ENCODE assay signal across 1 cellular context in the genomic region with DNA sequence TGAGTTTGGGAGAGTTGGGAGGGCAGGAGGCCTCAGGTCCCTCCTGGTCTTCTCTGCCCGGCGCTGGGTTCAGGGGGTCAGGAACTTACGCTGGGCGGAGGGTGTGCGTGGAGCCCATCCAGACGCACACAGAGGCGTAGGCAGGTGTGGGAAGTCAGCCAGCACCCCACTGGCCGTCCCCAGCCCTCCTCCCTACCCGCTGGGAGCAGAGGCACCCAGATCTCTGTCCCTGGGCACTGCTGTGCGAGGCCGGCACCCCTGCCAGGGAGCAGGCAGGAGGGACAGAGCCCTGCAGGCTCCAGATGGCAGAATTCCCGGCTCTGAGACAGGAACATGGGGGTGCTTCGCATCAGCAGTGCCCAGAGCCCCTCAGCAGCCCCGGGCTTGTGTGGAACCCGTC.
TF ChIP-seq lines count a peak whose summit lies in the region.

No MANE protein-coding gene starts in this region.

TF ChIP-seq in GM23338, 12 proteins besides CTCF, POLR2A, EP300 and RAD21 (continued from another document):
- TF ChIP-seq, protein P1, sequence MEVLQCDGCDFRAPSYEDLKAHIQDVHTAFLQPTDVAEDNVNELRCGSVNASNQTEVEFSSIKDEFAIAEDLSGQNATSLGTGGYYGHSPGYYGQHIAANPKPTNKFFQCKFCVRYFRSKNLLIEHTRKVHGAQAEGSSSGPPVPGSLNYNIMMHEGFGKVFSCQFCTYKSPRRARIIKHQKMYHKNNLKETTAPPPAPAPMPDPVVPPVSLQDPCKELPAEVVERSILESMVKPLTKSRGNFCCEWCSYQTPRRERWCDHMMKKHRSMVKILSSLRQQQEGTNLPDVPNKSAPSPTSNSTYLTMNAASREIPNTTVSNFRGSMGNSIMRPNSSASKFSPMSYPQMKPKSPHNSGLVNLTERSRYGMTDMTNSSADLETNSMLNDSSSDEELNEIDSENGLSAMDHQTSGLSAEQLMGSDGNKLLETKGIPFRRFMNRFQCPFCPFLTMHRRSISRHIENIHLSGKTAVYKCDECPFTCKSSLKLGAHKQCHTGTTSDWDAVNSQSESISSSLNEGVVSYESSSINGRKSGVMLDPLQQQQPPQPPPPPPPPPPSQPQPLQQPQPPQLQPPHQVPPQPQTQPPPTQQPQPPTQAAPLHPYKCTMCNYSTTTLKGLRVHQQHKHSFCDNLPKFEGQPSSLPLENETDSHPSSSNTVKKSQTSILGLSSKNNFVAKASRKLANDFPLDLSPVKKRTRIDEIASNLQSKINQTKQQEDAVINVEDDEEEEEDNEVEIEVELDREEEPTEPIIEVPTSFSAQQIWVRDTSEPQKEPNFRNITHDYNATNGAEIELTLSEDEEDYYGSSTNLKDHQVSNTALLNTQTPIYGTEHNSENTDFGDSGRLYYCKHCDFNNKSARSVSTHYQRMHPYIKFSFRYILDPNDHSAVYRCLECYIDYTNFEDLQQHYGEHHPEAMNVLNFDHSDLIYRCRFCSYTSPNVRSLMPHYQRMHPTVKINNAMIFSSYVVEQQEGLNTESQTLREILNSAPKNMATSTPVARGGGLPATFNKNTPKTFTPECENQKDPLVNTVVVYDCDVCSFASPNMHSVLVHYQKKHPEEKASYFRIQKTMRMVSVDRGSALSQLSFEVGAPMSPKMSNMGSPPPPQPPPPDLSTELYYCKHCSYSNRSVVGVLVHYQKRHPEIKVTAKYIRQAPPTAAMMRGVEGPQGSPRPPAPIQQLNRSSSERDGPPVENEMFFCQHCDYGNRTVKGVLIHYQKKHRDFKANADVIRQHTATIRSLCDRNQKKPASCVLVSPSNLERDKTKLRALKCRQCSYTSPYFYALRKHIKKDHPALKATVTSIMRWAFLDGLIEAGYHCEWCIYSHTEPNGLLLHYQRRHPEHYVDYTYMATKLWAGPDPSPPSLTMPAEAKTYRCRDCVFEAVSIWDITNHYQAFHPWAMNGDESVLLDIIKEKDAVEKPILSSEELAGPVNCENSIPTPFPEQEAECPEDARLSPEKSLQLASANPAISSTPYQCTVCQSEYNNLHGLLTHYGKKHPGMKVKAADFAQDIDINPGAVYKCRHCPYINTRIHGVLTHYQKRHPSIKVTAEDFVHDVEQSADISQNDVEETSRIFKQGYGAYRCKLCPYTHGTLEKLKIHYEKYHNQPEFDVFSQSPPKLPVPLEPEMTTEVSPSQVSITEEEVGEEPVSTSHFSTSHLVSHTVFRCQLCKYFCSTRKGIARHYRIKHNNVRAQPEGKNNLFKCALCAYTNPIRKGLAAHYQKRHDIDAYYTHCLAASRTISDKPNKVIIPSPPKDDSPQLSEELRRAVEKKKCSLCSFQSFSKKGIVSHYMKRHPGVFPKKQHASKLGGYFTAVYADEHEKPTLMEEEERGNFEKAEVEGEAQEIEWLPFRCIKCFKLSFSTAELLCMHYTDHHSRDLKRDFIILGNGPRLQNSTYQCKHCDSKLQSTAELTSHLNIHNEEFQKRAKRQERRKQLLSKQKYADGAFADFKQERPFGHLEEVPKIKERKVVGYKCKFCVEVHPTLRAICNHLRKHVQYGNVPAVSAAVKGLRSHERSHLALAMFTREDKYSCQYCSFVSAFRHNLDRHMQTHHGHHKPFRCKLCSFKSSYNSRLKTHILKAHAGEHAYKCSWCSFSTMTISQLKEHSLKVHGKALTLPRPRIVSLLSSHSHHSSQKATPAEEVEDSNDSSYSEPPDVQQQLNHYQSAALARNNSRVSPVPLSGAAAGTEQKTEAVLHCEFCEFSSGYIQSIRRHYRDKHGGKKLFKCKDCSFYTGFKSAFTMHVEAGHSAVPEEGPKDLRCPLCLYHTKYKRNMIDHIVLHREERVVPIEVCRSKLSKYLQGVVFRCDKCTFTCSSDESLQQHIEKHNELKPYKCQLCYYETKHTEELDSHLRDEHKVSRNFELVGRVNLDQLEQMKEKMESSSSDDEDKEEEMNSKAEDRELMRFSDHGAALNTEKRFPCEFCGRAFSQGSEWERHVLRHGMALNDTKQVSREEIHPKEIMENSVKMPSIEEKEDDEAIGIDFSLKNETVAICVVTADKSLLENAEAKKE (CRISPR knock-in tag; IDR thresholded peaks at IDR 0.05) = no peak
- TF ChIP-seq POLR2AphosphoS5 (IDR thresholded peaks at IDR 0.05; ENCODE audit: low read depth) (no peak), ZNF114 (CRISPR knock-in tag; IDR thresholded peaks at IDR 0.05) (no peak), NANOG (IDR thresholded peaks at IDR 0.05; ENCODE audit: borderline replicate concordance) (no peak), CREB1 (CRISPR knock-in tag; IDR thresholded peaks at IDR 0.05; ENCODE audit: low read depth) (no peak), EZH2phosphoT487 (IDR thresholded peaks at IDR 0.05; ENCODE audit: unreplicated experiment) (no peak), ZNF331 (CRISPR knock-in tag; IDR thresholded peaks at IDR 0.05; ENCODE audit: low read depth) (no peak)
- TF ChIP-seq, protein P2, sequence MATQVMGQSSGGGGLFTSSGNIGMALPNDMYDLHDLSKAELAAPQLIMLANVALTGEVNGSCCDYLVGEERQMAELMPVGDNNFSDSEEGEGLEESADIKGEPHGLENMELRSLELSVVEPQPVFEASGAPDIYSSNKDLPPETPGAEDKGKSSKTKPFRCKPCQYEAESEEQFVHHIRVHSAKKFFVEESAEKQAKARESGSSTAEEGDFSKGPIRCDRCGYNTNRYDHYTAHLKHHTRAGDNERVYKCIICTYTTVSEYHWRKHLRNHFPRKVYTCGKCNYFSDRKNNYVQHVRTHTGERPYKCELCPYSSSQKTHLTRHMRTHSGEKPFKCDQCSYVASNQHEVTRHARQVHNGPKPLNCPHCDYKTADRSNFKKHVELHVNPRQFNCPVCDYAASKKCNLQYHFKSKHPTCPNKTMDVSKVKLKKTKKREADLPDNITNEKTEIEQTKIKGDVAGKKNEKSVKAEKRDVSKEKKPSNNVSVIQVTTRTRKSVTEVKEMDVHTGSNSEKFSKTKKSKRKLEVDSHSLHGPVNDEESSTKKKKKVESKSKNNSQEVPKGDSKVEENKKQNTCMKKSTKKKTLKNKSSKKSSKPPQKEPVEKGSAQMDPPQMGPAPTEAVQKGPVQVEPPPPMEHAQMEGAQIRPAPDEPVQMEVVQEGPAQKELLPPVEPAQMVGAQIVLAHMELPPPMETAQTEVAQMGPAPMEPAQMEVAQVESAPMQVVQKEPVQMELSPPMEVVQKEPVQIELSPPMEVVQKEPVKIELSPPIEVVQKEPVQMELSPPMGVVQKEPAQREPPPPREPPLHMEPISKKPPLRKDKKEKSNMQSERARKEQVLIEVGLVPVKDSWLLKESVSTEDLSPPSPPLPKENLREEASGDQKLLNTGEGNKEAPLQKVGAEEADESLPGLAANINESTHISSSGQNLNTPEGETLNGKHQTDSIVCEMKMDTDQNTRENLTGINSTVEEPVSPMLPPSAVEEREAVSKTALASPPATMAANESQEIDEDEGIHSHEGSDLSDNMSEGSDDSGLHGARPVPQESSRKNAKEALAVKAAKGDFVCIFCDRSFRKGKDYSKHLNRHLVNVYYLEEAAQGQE (IDR thresholded peaks at IDR 0.05; ENCODE audit: unreplicated experiment) = no peak
